ENCODE assay signal across 21 cellular contexts in the genomic region with DNA sequence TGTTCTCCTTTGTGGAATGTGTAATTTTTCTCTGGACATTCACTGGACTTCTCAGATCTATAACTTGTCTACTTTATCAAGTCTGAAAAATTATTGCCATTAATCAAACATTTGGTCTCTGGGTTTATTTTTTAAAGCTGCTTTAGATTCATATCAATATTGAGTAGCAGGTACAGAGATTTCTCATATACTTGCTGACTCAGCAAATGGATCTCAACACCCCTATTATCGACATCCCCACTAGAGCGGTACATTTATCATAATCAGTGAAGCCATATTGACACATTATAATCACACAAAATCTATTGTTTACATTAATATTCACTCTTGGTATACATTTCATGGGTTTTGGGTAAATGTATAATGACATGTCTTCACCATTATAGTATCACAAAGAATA.
DNase-seq lines count a peak whose midpoint lies in the region; ATAC-seq, FAIRE-seq and TF ChIP-seq lines count a peak whose summit lies in the region.
"Had no signal": no experiment of that assay in that cellular context is flagged by ENCODE, and none has a peak within 500 bp of the region (broad histone marks: within the 10 kb centered on the region; RNA-seq: fewer than 3 reads in every experiment).

No MANE protein-coding gene starts in this region.

- no TSS peak for BruUV-seq in HepG2 (replicated peaks; lab: Mats Ljungman, UMichigan)

- TF ChIP-seq POLR2A in HepG2 (IDR thresholded peaks at IDR 0.05; ENCODE audit: insufficient read depth in 1 of 2, low read depth in 2 of 2, low read length in 2 of 2) (no peak), right lobe of liver (IDR thresholded peaks at IDR 0.05) (no peak), H1 (IDR thresholded peaks at IDR 0.05; ENCODE audit: control extremely low read depth in 1 of 2, low read depth in 2 of 2, low read length in 2 of 2) (no peak)

- H4K91ac ChIP-seq in H1 (replicated peaks; ENCODE audit: insufficient read length, low read length): no peak overlapping the region

- H3K4ac ChIP-seq in H1 (replicated peaks; ENCODE audit: insufficient read length, low read depth, low read length): no peak overlapping the region

- TF ChIP-seq CTCF in HepG2 (CRISPR knock-in tag; IDR thresholded peaks at IDR 0.05): no peak
- TF ChIP-seq CTCF in right lobe of liver (IDR thresholded peaks at IDR 0.05): no peak
- TF ChIP-seq CTCF in H1 (IDR thresholded peaks at IDR 0.05; ENCODE audit: control extremely low read depth in 1 of 3, insufficient read depth in 1 of 3, low read depth in 1 of 3, low read length in 3 of 3): no peak

- H4K20me1 ChIP-seq in HepG2 (ENCODE audit: insufficient read depth, low read length) (no peaks in the 10 kb centered on the region), Karpas-422 (ENCODE audit: insufficient read depth, low read depth, low read length) (no peaks in the 10 kb centered on the region), H1 (replicated peaks in 1 of 2; ENCODE audit: control insufficient read depth in 1 of 2, insufficient read depth in 2 of 2, low read length in 2 of 2) (no peaks in the 10 kb centered on the region)
- H4K20me1 ChIP-seq: BLaER1 treated with 17β-estradiol and CSF1 and Interleukin-3, amounts not matched to agents 10 nM and 100 nM had no signal

- H3K23me2 ChIP-seq in H1 (ENCODE audit: low read depth, low read length): no peaks in the 10 kb centered on the region

- POLR2A ChIA-PET in HepG2 (lab: Yijun Ruan, JAX): no interaction called here
- POLR2A ChIA-PET in H1 (lab: Charles Lee; ENCODE audit: partially characterized antibody): no interaction called here

- CTCF ChIA-PET in HepG2 (lab: Yijun Ruan, JAX; ENCODE audit: low intra/inter-chr PET ratio, low total read pairs) (no interaction called here), H1 (lab: Charles Lee; ENCODE audit: partially characterized antibody) (interaction anchor here (0.6 kb wide), 1 partner anchor 22 kb away, joined by 3 read pairs; no protein-coding TSS in a partner anchor)

- no peaks in the 10 kb centered on the region for H3K27me3 ChIP-seq in HepG2 (ENCODE audit: control insufficient read depth in 1 of 2, insufficient read depth in 2 of 2, low read length in 2 of 2)
- H3K27me3 ChIP-seq in right lobe of liver: no peaks in the 10 kb centered on the region
- no peaks in the 10 kb centered on the region for H3K27me3 ChIP-seq in Karpas-422 (ENCODE audit: low read length)
- peaks cover 0 to 1% (median 0%) of the 10 kb centered on the region in 4 experiments; a peak in 1 of 7 replicates for H3K27me3 ChIP-seq in H1 (replicated peaks in 1 of 4; ENCODE audit: control insufficient read depth in 3 of 4, extremely low read depth in 1 of 4, insufficient read depth in 3 of 4, low read length in 3 of 4)
- H3K27me3 ChIP-seq: BLaER1 treated with 17β-estradiol and CSF1 and Interleukin-3, amounts not matched to agents 10 nM and 100 nM had no signal

- FAIRE-seq in HepG2 (lab: Jason Lieb, UNC) (no peak), H1 (lab: Jason Lieb, UNC) (no peak)
- FAIRE-seq: D721Med, G401.6, GM12891, GM19239 had no signal

- H4K8ac ChIP-seq in H1 (ENCODE audit: extremely low read depth, insufficient read depth, low read length): no peak overlapping the region

- TF ChIP-seq RAD21 in HepG2 (CRISPR knock-in tag; IDR thresholded peaks at IDR 0.05) (no peak), H1 (IDR thresholded peaks at IDR 0.05 in 1 of 2, conservative IDR thresholded peaks at IDR 0.05 in 1 of 2; ENCODE audit: low read depth in 2 of 2, low read length in 2 of 2) (no peak)

- H3K9me2 ChIP-seq in Karpas-422 (replicated peaks; ENCODE audit: insufficient read depth, low read length): no peaks in the 10 kb centered on the region

- H3K79me1 ChIP-seq in H1 (ENCODE audit: low read depth, low read length): no peaks in the 10 kb centered on the region

- H2BK20ac ChIP-seq in H1 (ENCODE audit: low read length): no peak overlapping the region

- H3K18ac ChIP-seq in H1 (ENCODE audit: extremely low read depth, low read length): no peak overlapping the region

- H2BK5ac ChIP-seq in H1 (ENCODE audit: low read depth, low read length): no peak overlapping the region

- 2% methylated on average over 2 of the region's 2 CpGs for WGBS in HepG2 (ENCODE audit: low lambda C conversion rate)
- 73% methylated on average over 2 of the region's 2 CpGs for WGBS in right lobe of liver (ENCODE audit: insufficient coverage, low coverage, low lambda C conversion rate, missing lambda C conversion rate)
- WGBS in H1 (ENCODE audit: extremely low coverage in 1 of 2, insufficient coverage in 1 of 2, insufficient read length in 1 of 2, insufficient replicate concordance in 2 of 2, low coverage in 1 of 2, low lambda C conversion rate in 2 of 2, missing lambda C conversion rate in 1 of 2), 2 experiments: 89% methylated on average over 2 of the region's 2 CpGs; no CpG with 5 or more reads in 1 of the 2 experiments

- H2AK5ac ChIP-seq in H1 (ENCODE audit: low read depth, low read length): no peak overlapping the region

- H2BK120ac ChIP-seq in H1 (replicated peaks; ENCODE audit: low read depth, low read length): no peak overlapping the region

- TF ChIP-seq EP300 in HepG2 (IDR thresholded peaks at IDR 0.05; ENCODE audit: low read depth in 2 of 2, low read length in 2 of 2) (no peak), HepG2 (CRISPR knock-in tag; IDR thresholded peaks at IDR 0.05; ENCODE audit: borderline replicate concordance) (no peak), H1 (IDR thresholded peaks at IDR 0.05; ENCODE audit: borderline replicate concordance in 1 of 2, low read depth in 2 of 2, low read length in 2 of 2) (no peak)

- H3K14ac ChIP-seq in H1 (ENCODE audit: insufficient read length): no peak overlapping the region

- H2BK15ac ChIP-seq in H1 (ENCODE audit: low read length): no peak overlapping the region

- no peak overlapping the region for H4K5ac ChIP-seq in H1 (ENCODE audit: insufficient read length, low read depth, low read length)

- H2AFZ ChIP-seq in HepG2 (ENCODE audit: low read length) (no peak overlapping the region), Karpas-422 (ENCODE audit: low read length) (no peak overlapping the region), H1 (ENCODE audit: low read length) (no peak overlapping the region)

- H3K4me2 ChIP-seq in HepG2 (ENCODE audit: low read depth, low read length): no peak overlapping the region
- no peak overlapping the region for H3K4me2 ChIP-seq in Karpas-422 (ENCODE audit: low read depth, low read length, poor library complexity, severe bottlenecking)
- no peak overlapping the region for H3K4me2 ChIP-seq in H1 (ENCODE audit: insufficient read depth in 1 of 2, low read depth in 2 of 2, low read length in 2 of 2)
- H3K4me2 ChIP-seq: BLaER1 treated with 17β-estradiol and CSF1 and Interleukin-3, amounts not matched to agents 10 nM and 100 nM had no signal

- in situ Hi-C loops in HepG2 (cut with HindIII; ENCODE audit: extremely low pct_ligation_motif_present, low pct_unique_long_range_greater_than_20kb): no loop called here

- no peak overlapping the region for H3K23ac ChIP-seq in H1 (ENCODE audit: insufficient read length)

- H3K27ac ChIP-seq in HepG2 (ENCODE audit: extremely low read length, insufficient read depth, low read length) (no peak overlapping the region), right lobe of liver (no peak overlapping the region), Karpas-422 (ENCODE audit: low read length) (no peak overlapping the region), H1 (ENCODE audit: low read depth, low read length) (no peak overlapping the region)
- H3K27ac ChIP-seq: 22Rv1; BLaER1 treated with 17β-estradiol and CSF1 and Interleukin-3, amounts not matched to agents 10 nM and 100 nM; C4-2B had no signal

- H3K79me2 ChIP-seq in HepG2 (ENCODE audit: insufficient read depth, low read length) (no peaks in the 10 kb centered on the region), Karpas-422 (ENCODE audit: low read length) (no peaks in the 10 kb centered on the region), H1 (ENCODE audit: control insufficient read depth in 1 of 2, insufficient read depth in 2 of 2, low read length in 2 of 2) (no peaks in the 10 kb centered on the region)

- no peak overlapping the region for H3K56ac ChIP-seq in H1 (replicated peaks; ENCODE audit: insufficient read length, low read depth, low read length)

- H3K36me3 ChIP-seq in HepG2 (replicated peaks in 1 of 2; ENCODE audit: control insufficient read depth in 1 of 2, insufficient read depth in 2 of 2, low read length in 2 of 2) (no peaks in the 10 kb centered on the region), right lobe of liver (no peaks in the 10 kb centered on the region), Karpas-422 (ENCODE audit: insufficient read depth, low read length) (no peaks in the 10 kb centered on the region), H1 (ENCODE audit: control insufficient read depth in 2 of 4, insufficient read depth in 4 of 4, low read length in 3 of 4) (no peaks in the 10 kb centered on the region)
- H3K36me3 ChIP-seq: BLaER1 treated with 17β-estradiol and CSF1 and Interleukin-3, amounts not matched to agents 10 nM and 100 nM had no signal

- H2BK12ac ChIP-seq in H1 (ENCODE audit: low read depth, low read length): no peak overlapping the region

- peaks cover 36% of the 10 kb centered on the region for H3K9me3 ChIP-seq in HepG2 (ENCODE audit: low read length)
- no peaks in the 10 kb centered on the region for H3K9me3 ChIP-seq in right lobe of liver
- peaks cover 49% of the 10 kb centered on the region for H3K9me3 ChIP-seq in Karpas-422 (ENCODE audit: low read length)
- H3K9me3 ChIP-seq in H1 (ENCODE audit: insufficient read depth in 2 of 2, low read depth in 1 of 2, low read length in 1 of 2): peaks cover 14 to 20% of the 10 kb centered on the region in 2 experiments
- H3K9me3 ChIP-seq: Caco-2 had no signal

- DNase-seq in HepG2 (ENCODE audit: low spot score) (no peak), right lobe of liver (no peak), Karpas-422 (peak; percentile 9), H1 (ENCODE audit: low read depth in 1 of 2, low spot score in 2 of 2) (no peak), AG20443 (ENCODE audit: low spot score) (no peak)
- DNase-seq: ACHN; AML-193; Caco-2; Calu3; CD4-positive, alpha-beta T cell; CD8-positive, alpha-beta T cell; DMS79 treated with DMSO at 0.1 percent for 48 hours; GF-D8 had no signal

- no peak for ATAC-seq in HepG2
- ATAC-seq in right lobe of liver: no peak
- ATAC-seq in GM21381 (IDR thresholded peaks at IDR 0.05; ENCODE audit: unreplicated experiment): no peak
- ATAC-seq: CD8-positive, alpha-beta T cell had no signal

- intact Hi-C loops in HepG2 (cut with micrococcal nuclease; ENCODE audit: unreplicated experiment): no loop called here
- intact Hi-C loops in right lobe of liver (cut with DNase I): no loop called here

- H3K4me1 ChIP-seq in HepG2 (ENCODE audit: insufficient read depth, low read length) (no peaks in the 10 kb centered on the region), right lobe of liver (no peaks in the 10 kb centered on the region), Karpas-422 (ENCODE audit: low read length) (no peaks in the 10 kb centered on the region), H1 (replicated peaks in 1 of 4; ENCODE audit: control insufficient read depth in 3 of 4, insufficient read depth in 4 of 4, low read length in 3 of 4) (no peaks in the 10 kb centered on the region)
- H3K4me1 ChIP-seq: BLaER1 treated with 17β-estradiol and CSF1 and Interleukin-3, amounts not matched to agents 10 nM and 100 nM; Caco-2 had no signal

- no peak overlapping the region for H3K4me3 ChIP-seq in HepG2 (replicated peaks in 1 of 3; ENCODE audit: insufficient read depth in 1 of 3, low read depth in 2 of 3, low read length in 3 of 3)
- H3K4me3 ChIP-seq in right lobe of liver: no peak overlapping the region
- H3K4me3 ChIP-seq in Karpas-422 (ENCODE audit: low read length): no peak overlapping the region
- no peak overlapping the region for H3K4me3 ChIP-seq in H1 (ENCODE audit: extremely low read depth in 1 of 4, insufficient read depth in 2 of 4, low read depth in 3 of 4, low read length in 4 of 4)
- H3K4me3 ChIP-seq: BLaER1 treated with 17β-estradiol and CSF1 and Interleukin-3, amounts not matched to agents 10 nM and 100 nM had no signal

- H3K9ac ChIP-seq in HepG2 (ENCODE audit: insufficient read depth, low read depth, low read length) (no peak overlapping the region), Karpas-422 (ENCODE audit: low read length) (no peak overlapping the region), H1 (replicated peaks in 1 of 4; ENCODE audit: extremely low read depth in 1 of 4, low read depth in 3 of 4, low read length in 3 of 4) (no peak overlapping the region)
- H3K9ac ChIP-seq: BLaER1 treated with 17β-estradiol and CSF1 and Interleukin-3, amounts not matched to agents 10 nM and 100 nM had no signal
